ENCODE assay signal across 16 cellular contexts in genomic region chr20:57960803-57961575, GRCh38.
DNase-seq lines count a peak whose midpoint lies in the region; ATAC-seq lines count a peak whose summit lies in the region.
"Had no signal": no experiment of that assay in that cellular context is flagged by ENCODE, and none has a peak within 500 bp of the region (broad histone marks: within the 10 kb centered on the region; RNA-seq: fewer than 3 reads in every experiment).

No MANE protein-coding gene starts in this region.

- intact Hi-C loops in left ventricle myocardium superior (cut with micrococcal nuclease), result no loop called here
- intact Hi-C loops in cardiac septum (cut with DNase I), result no loop called here

- ATAC-seq in left ventricle myocardium superior (peak; percentile 38), GM21723 (IDR thresholded peaks at IDR 0.05; ENCODE audit: unreplicated experiment) (no peak), HG03139 (IDR thresholded peaks at IDR 0.05; ENCODE audit: unreplicated experiment) (no peak)
- ATAC-seq: GM23338, HCT116, Panc1, T-cell had no signal

- DNase-seq in left ventricle myocardium superior (no peak), cardiac septum (ENCODE audit: low spot score) (no peak), NCI-H2107 (lab: John Stamatoyannopoulos, UW) (peak; percentile 19), globus pallidus (ENCODE audit: low spot score) (peak; percentile 22), NCI-H2196 treated with DMSO at 0.1 percent for 48 hours (lab: John Stamatoyannopoulos, UW; ENCODE audit: unreplicated experiment) (no peak)
- DNase-seq: KBM-7, NCI-H1048, NCI-H2081 treated with DMSO at 0.1 percent for 48 hours, SHP77, SK-N-SH, T-cell had no signal

Comparison
In these comparisons a context has a peak if more than half of its experiments do, and no peak if none do; other contexts are left out.
1. DNase-seq: peak in NCI-H2107 (single experiment) and globus pallidus (single experiment); none in left ventricle myocardium superior (single experiment), cardiac septum (single experiment) and NCI-H2196 treated with DMSO at 0.1 percent for 48 hours (single experiment).